ENCODE assay signal across 8 cellular contexts in the genomic region with DNA sequence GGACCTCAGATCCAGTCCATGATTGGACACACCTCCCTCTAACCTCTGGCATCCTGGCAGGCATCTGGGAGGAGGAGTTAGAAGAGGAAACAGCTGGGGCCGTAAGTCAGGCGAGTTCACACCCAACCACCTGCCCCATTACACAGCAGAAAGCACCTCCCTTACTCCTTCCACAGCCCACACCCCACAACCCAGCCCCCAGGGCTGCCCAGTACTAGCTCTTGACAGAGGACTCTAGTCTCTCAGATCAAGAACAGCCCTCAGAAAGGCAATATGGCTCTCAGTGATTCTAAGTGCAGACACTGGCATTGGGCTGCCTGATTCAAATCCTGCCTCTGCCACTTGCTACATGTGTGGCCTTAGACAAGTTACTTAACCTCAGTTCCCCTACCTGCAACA. TPM values are rescaled to one million over a fixed set of nuclear protein-coding genes. Genes with fewer than 3 reads are reported as not detected.
A peak's percentile ranks its signal among the peaks of the same experiment; 100 is the strongest.
DNase-seq lines count a peak whose midpoint lies in the region; ATAC-seq and TF ChIP-seq lines count a peak whose summit lies in the region.

No MANE protein-coding gene starts in this region.

- peak; percentile 62 for ATAC-seq in HG03378 (IDR thresholded peaks at IDR 0.05; ENCODE audit: unreplicated experiment)
- ATAC-seq in psoas muscle, result peak; percentile 70 to 83 (median 78)
- no peak for ATAC-seq in HG03139 (IDR thresholded peaks at IDR 0.05; ENCODE audit: unreplicated experiment)
- no peak for ATAC-seq in GM21576 (IDR thresholded peaks at IDR 0.05; ENCODE audit: unreplicated experiment)

- no peak overlapping the region for H2AFZ ChIP-seq in mammary epithelial cell (ENCODE audit: low read depth, low read length)

- CTCF ChIA-PET in mammary epithelial cell (lab: Charles Lee; ENCODE audit: low non-redundant PET), result interaction anchor here (0.6 kb wide), 1 partner anchor 211 kb away, joined by 3 read pairs; no protein-coding TSS in a partner anchor

- WGBS in mammary epithelial cell (ENCODE audit: low coverage, missing lambda C conversion rate), result 50% methylated on average over 1 of the region's 2 CpGs
- 11 to 20% (median 15%) methylated on average over 2 of the region's 2 CpGs for WGBS in psoas muscle, 3 donors

- peak overlapping the region; percentile 29 for H3K4me2 ChIP-seq in mammary epithelial cell (ENCODE audit: insufficient read depth, low read depth, low read length)

- H3K27me3 ChIP-seq in mammary epithelial cell (ENCODE audit: insufficient read depth, low read length), result no peaks in the 10 kb centered on the region
- H3K27me3 ChIP-seq in psoas muscle (ENCODE audit: insufficient read depth in 3 of 3, low read length in 2 of 3), result no peaks in the 10 kb centered on the region

- H3K36me3 ChIP-seq in mammary epithelial cell (ENCODE audit: insufficient read depth, low read length), result no peaks in the 10 kb centered on the region
- H3K36me3 ChIP-seq in psoas muscle (ENCODE audit: insufficient read depth in 1 of 2, low read depth in 1 of 2), result no peaks in the 10 kb centered on the region

- DNase-seq in NCI-H1694 treated with DMSO at 0.1 percent for 48 hours (lab: John Stamatoyannopoulos, UW) (peak; percentile 17), NCI-H1694 (lab: John Stamatoyannopoulos, UW) (no peak), mammary epithelial cell (no peak), psoas muscle (peak in 1 of 2 donors; percentile 66)
- DNase-seq in activated CD4-positive, alpha-beta T cell treated with anti-CD3 and anti-CD28 coated beads, Interleukin-2, amount 50 U/mL, for 4 hours, result no peak

- no peak for TF ChIP-seq CTCF in mammary epithelial cell (conservative IDR thresholded peaks at IDR 0.05 in 1 of 2, IDR thresholded peaks at IDR 0.05 in 1 of 2; ENCODE audit: extremely low read depth in 1 of 2, insufficient read depth in 1 of 2, low read depth in 1 of 2, low read length in 2 of 2)
- TF ChIP-seq CTCF in psoas muscle (IDR thresholded peaks at IDR 0.05), result no peak

- no peak overlapping the region for H3K9ac ChIP-seq in mammary epithelial cell (ENCODE audit: insufficient read depth, low read length)

- H4K20me1 ChIP-seq in mammary epithelial cell (ENCODE audit: insufficient read depth, low read length), result no peaks in the 10 kb centered on the region

- H3K79me2 ChIP-seq in mammary epithelial cell (ENCODE audit: insufficient read depth, low read length), result peaks cover 79% of the 10 kb centered on the region

- in situ Hi-C loops in mammary epithelial cell (cut with MboI; ENCODE audit: low sequenced_read_pairs in 2 of 2), result no loop called here

- H3K4me3 ChIP-seq in mammary epithelial cell (replicated peaks in 1 of 3; ENCODE audit: insufficient read depth in 1 of 3, low read depth in 2 of 3, low read length in 3 of 3) (no peak overlapping the region), psoas muscle (no peak overlapping the region)

- peaks cover 44% of the 10 kb centered on the region for H3K4me1 ChIP-seq in mammary epithelial cell (ENCODE audit: insufficient read depth, low read length)
- peaks cover 34% of the 10 kb centered on the region for H3K4me1 ChIP-seq in psoas muscle

- dilution Hi-C loops in mammary epithelial cell (cut with HindIII; ENCODE audit: low sequenced_read_pairs), result no loop called here

- BruUV-seq in mammary epithelial cell (replicated peaks; lab: Mats Ljungman, UMichigan), result no TSS peak

- intact Hi-C loops in mammary epithelial cell (cut with micrococcal nuclease) (loop anchor here (5.0 kb wide), 1 partner anchor 96 kb away; no protein-coding TSS in a partner anchor), psoas muscle (cut with DNase I) (no loop called here)

- H3K27ac ChIP-seq in mammary epithelial cell (ENCODE audit: insufficient read depth, low read depth, low read length) (no peak overlapping the region), psoas muscle (no peak overlapping the region)

- H3K9me3 ChIP-seq in mammary epithelial cell (replicated peaks; ENCODE audit: insufficient read depth, low read length), result no peaks in the 10 kb centered on the region
- no peaks in the 10 kb centered on the region for H3K9me3 ChIP-seq in psoas muscle

RNA-seq across cellular contexts. Expression of a gene that starts 34.1 kb away (rescaled TPM):
- total RNA-seq in mammary epithelial cell, result 10 to 100 TPM in 1 of 2 donors, 1 to 10 TPM in 1; 3.8 to 45.9 TPM
- 29.7 TPM for polyA plus RNA-seq in mammary epithelial cell
- 62.8 TPM for polyA minus RNA-seq in mammary epithelial cell
- 10 to 100 TPM in 3 of 4 donors, 1 to 10 TPM in 1; 7.9 to 53.0 (median 21.3) TPM for total RNA-seq in psoas muscle
- polyA plus RNA-seq in psoas muscle, result 10 to 100 TPM; 41.9 to 49.0 (median 47.4) TPM

Comparison
In these comparisons a context has a peak if more than half of its experiments do, and no peak if none do; other contexts are left out.
1. ATAC-seq: peak in HG03378 (single experiment) and psoas muscle (4 of 4); none in HG03139 (single experiment) and GM21576 (single experiment).